In the genomic region with DNA sequence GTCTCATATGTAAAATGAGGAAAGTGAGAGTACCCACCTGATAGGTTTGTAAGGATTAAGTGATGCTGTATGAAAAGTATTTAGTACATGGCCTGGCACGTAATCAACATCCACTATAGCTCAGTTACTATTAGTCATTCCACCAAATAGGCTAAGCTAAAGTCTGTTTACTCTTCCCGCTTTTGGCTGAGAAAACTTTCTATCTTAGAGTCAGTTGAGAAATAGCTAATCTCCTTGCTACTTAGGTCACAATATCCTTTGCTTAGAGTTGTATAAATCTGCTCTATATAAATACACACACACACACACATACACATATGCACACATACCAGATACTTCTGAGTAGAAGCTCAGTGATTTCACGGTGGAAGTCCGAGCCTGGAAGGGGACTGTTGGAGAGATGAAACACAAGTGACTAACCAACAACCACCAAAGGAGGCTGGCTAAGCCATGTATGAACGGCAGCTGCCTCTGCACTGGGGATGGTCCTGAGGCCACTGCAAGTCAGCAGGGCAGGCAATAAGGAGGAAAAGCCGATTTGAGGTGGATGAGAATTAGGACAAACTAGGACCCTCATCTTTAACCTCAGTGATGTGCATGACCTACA, we compare ENCODE assay signal across 28 cellular contexts.
A peak's percentile ranks its signal among the peaks of the same experiment; 100 is the strongest.
DNase-seq lines count a peak whose midpoint lies in the region; ATAC-seq, FAIRE-seq and TF ChIP-seq lines count a peak whose summit lies in the region.
"Had no signal": no experiment of that assay in that cellular context is flagged by ENCODE, and none has a peak within 500 bp of the region (broad histone marks: within the 10 kb centered on the region; RNA-seq: fewer than 3 reads in every experiment).

No MANE protein-coding gene starts in this region.

- H3K9me3 ChIP-seq in stomach: no peaks in the 10 kb centered on the region
- H3K9me3 ChIP-seq: mucosa of descending colon, ovary, SJSA1, tibial nerve had no signal

- H3K36me3 ChIP-seq in stomach: no peaks in the 10 kb centered on the region
- H3K36me3 ChIP-seq: ovary, SJSA1, tibial nerve had no signal

- H3K4me1 ChIP-seq in foreskin keratinocyte (peaks cover 7% of the 10 kb centered on the region), stomach (no peaks in the 10 kb centered on the region)
- H3K4me1 ChIP-seq: SJSA1, tibial nerve had no signal

- WGBS in stomach, 5 donors: 39 to 59% (median 51%) methylated on average over 6 of the region's 6 CpGs

- peak; percentile 23 for FAIRE-seq in HTR-8/SVneo (lab: Jason Lieb, UNC)
- FAIRE-seq: endometrium, G401.6, kidney had no signal

- intact Hi-C loops in head of caudate nucleus (cut with DNase I): no loop called here
- intact Hi-C loops in stomach (cut with DNase I; ENCODE audit: low total_unique reads): no loop called here

- no peak for TF ChIP-seq CTCF in foreskin keratinocyte (conservative IDR thresholded peaks at IDR 0.05)
- TF ChIP-seq CTCF in stomach (IDR thresholded peaks at IDR 0.05): no peak

- no peak for TF ChIP-seq EP300 in stomach (IDR thresholded peaks at IDR 0.05)

- H3K27me3 ChIP-seq in foreskin keratinocyte (peaks cover 5% of the 10 kb centered on the region), stomach (no peaks in the 10 kb centered on the region)
- H3K27me3 ChIP-seq: ovary, SJSA1, tibial nerve had no signal

- ATAC-seq in foreskin keratinocyte: peak; percentile 30
- ATAC-seq: activated naive CD4-positive, alpha-beta T cell treated with anti-CD3 and anti-CD28 coated beads, Interleukin-2, amount 50 U/mL, for 72 hours; mucosa of descending colon had no signal

- no peak overlapping the region for H3K4me3 ChIP-seq in stomach
- H3K4me3 ChIP-seq: mucosa of descending colon, ovary, SJSA1, tibial nerve had no signal

- H3K27ac ChIP-seq in foreskin keratinocyte (no peak overlapping the region), stomach (no peak overlapping the region)
- H3K27ac ChIP-seq: ovary, SJSA1, tibial nerve had no signal

- no peak for TF ChIP-seq POLR2A in stomach (IDR thresholded peaks at IDR 0.05)

- DNase-seq in Daoy (ENCODE audit: low read depth): peak; percentile 23
- no peak for DNase-seq in HTR-8/SVneo (ENCODE audit: insufficient read length, low spot score)
- peak; percentile 23 for DNase-seq in amniotic epithelial cell (ENCODE audit: low read depth)
- peak; percentile 15 to 59 for DNase-seq in foreskin keratinocyte
- no peak for DNase-seq in Ammon's horn (ENCODE audit: low spot score)
- no peak for DNase-seq in activated gamma-delta T cell (lab: John Stamatoyannopoulos, UW)
- DNase-seq in head of caudate nucleus: no peak
- DNase-seq in stomach: no peak
- DNase-seq: activated CD4-positive, alpha-beta T cell treated with anti-CD3 and anti-CD28 coated beads, Interleukin-2, amount 50 U/mL, for 4 hours; activated CD8-positive, alpha-beta memory T cell treated with anti-CD3 and anti-CD28 coated beads, Interleukin-2, amount 50 U/mL, for 4 hours; CD8-positive, alpha-beta memory T cell; cerebellar nuclear complex; DMS 273 treated with DMSO at 0.1 percent for 48 hours; glutamatergic neuron; Karpas-422; kidney; mucosa of descending colon; NCI-H187; NCI-H526; ovary; retina; stimulated activated CD4-positive, alpha-beta T cell treated with anti-CD3 and anti-CD28 coated beads, Interleukin-2, amount 100 ng/mL, for 24 hours; T-helper 1 cell had no signal

Comparison
In these comparisons a context has a peak if more than half of its experiments do, and no peak if none do; other contexts are left out.
1. DNase-seq: peak in Daoy (single experiment), amniotic epithelial cell (single experiment) and foreskin keratinocyte (2 of 2); none in HTR-8/SVneo (single experiment), Ammon's horn (single experiment), activated gamma-delta T cell (single experiment), head of caudate nucleus (0 of 42) and stomach (single experiment).